Comparison of ENCODE assay signal across 8 cellular contexts in the genomic region with DNA sequence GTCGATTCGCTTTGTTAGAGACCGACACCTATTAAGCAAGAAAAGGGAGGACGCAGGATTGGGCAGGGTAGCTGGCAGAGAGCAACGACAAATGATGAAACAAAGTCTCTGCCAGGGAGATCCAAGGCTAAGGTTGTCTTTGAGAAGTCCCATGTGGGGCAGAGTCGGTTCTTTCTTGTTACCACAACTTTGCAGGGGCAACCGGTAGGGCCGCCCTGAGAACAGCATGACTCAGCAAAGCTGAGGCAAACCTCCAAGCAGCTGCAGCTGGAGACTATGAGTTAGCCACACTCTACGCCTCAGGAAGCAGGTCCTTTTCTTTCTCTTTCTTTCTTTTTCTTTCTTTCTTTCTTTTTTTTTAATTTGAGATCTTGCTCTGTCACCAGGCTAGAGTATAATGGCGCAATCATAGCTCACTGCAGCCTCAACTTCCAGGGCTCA.
A peak's percentile ranks its signal among the peaks of the same experiment; 100 is the strongest.
DNase-seq lines count a peak whose midpoint lies in the region; ATAC-seq and TF ChIP-seq lines count a peak whose summit lies in the region.

No MANE protein-coding gene starts in this region.

- no peak for TF ChIP-seq POLR2A in NB4 (IDR thresholded peaks at IDR 0.05; ENCODE audit: extremely low read depth, insufficient read length)

- DNase-seq in NB4 (ENCODE audit: low read depth) (peak; percentile 99), activated T-cell treated with anti-CD3 and anti-CD28 coated beads for 24 hours (ENCODE audit: low read depth) (peak; percentile 37), Right ventricle myocardium inferior (ENCODE audit: missing footprints) (peak; percentile 80), NCI-H187 treated with DMSO at 0.1 percent for 48 hours (lab: John Stamatoyannopoulos, UW) (no peak), SK-N-DZ (ENCODE audit: low spot score) (no peak)
- DNase-seq in stimulated activated CD4-positive, alpha-beta T cell treated with anti-CD3 and anti-CD28 coated beads, Interleukin-15, amount 100 ng/mL, for 48 hours (ENCODE audit: low read depth in 2 of 2), result peak; percentile 24 to 43

- H3K4me3 ChIP-seq in NB4 (ENCODE audit: low read depth, low read length), result peak overlapping the region; percentile 12

- no peak for TF ChIP-seq CTCF in NB4 (IDR thresholded peaks at IDR 0.05; ENCODE audit: low read depth, low read length)

- intact Hi-C loops in Right ventricle myocardium inferior (cut with DNase I), result no loop called here

- ATAC-seq in GM18499 (IDR thresholded peaks at IDR 0.05; ENCODE audit: insufficient read depth, unreplicated experiment) (peak; percentile 66), HG02588 (IDR thresholded peaks at IDR 0.05; ENCODE audit: unreplicated experiment) (peak; percentile 94), Right ventricle myocardium inferior (peak; percentile 82)

Comparison
In these comparisons a context has a peak if more than half of its experiments do, and no peak if none do; other contexts are left out.
1. DNase-seq: peak in NB4 (single experiment), activated T-cell treated with anti-CD3 and anti-CD28 coated beads for 24 hours (single experiment), Right ventricle myocardium inferior (single experiment) and stimulated activated CD4-positive, alpha-beta T cell treated with anti-CD3 and anti-CD28 coated beads, Interleukin-15, amount 100 ng/mL, for 48 hours (2 of 2); none in NCI-H187 treated with DMSO at 0.1 percent for 48 hours (single experiment) and SK-N-DZ (single experiment).
2. Peak in every context shown above with its lines, with median percentiles within 50 percentile points of each other: ATAC-seq.